In genomic region chr1:110011527-110012041, GRCh38 we compare ENCODE assay signal across 8 cellular contexts. TPM values are rescaled to one million over a fixed set of nuclear protein-coding genes. Genes with fewer than 3 reads are reported as not detected.
DNase-seq lines count a peak whose midpoint lies in the region; ATAC-seq and TF ChIP-seq lines count a peak whose summit lies in the region.

No MANE protein-coding gene starts in this region.

- CTCF ChIA-PET in CD8-positive, alpha-beta memory T cell (lab: Charles Lee) = interaction anchor here (0.9 to 2.2 kb wide), 6 partner anchors 18 to 465 kb away, joined by 3 to 11 read pairs (median 4); partner anchors contain the start of gene AHCYL1

- H3K9me3 ChIP-seq in CD8-positive, alpha-beta memory T cell (ENCODE audit: low read length) = no peaks in the 10 kb centered on the region
- H3K9me3 ChIP-seq in heart left ventricle (no peaks in the 10 kb centered on the region), spleen (no peaks in the 10 kb centered on the region)

- no peaks in the 10 kb centered on the region for H3K4me1 ChIP-seq in CD8-positive, alpha-beta memory T cell (ENCODE audit: insufficient read depth, low read length)
- peaks cover 0 to 23% (median 9%) of the 10 kb centered on the region in 12 donors for H3K4me1 ChIP-seq in heart left ventricle
- peaks cover 0 to 30% (median 16%) of the 10 kb centered on the region in 6 donors for H3K4me1 ChIP-seq in spleen

- peak overlapping the region in 5 of 8 donors; percentile 36 to 78 (median 70) for H3K27ac Mint-ChIP-seq in CD8-positive, alpha-beta memory T cell
- H3K27ac Mint-ChIP-seq in activated T-helper 1 cell treated with anti-CD3 and anti-CD28 coated beads, Interleukin-12 subunit alpha, Interleukin-12 subunit beta, Interleukin-2, Interleukin-4 antibody, amounts not matched to agents 30 ng/mL and 10 ng/mL and 1 ng/mL, durations not matched to agents 14 hours and 24 hours and 36 hours = no peak overlapping the region

- no peak overlapping the region for H3K4me3 ChIP-seq in CD8-positive, alpha-beta memory T cell (ENCODE audit: low read length)
- H3K4me3 ChIP-seq in heart left ventricle (no peak overlapping the region), spleen (peak overlapping the region in 1 of 8 donors; percentile 13)

- peaks cover 0 to 4% (median 3%) of the 10 kb centered on the region in 3 donors for H3K4me1 Mint-ChIP-seq in CD8-positive, alpha-beta memory T cell
- peaks cover 5% of the 10 kb centered on the region for H3K4me1 Mint-ChIP-seq in activated T-helper 1 cell treated with anti-CD3 and anti-CD28 coated beads, Interleukin-12 subunit alpha, Interleukin-12 subunit beta, Interleukin-2, Interleukin-4 antibody, amounts not matched to agents 30 ng/mL and 10 ng/mL and 1 ng/mL, durations not matched to agents 14 hours and 24 hours and 36 hours (ENCODE audit: low read depth)

- POLR2A ChIA-PET in CD8-positive, alpha-beta memory T cell (lab: Charles Lee) = no interaction called here

- no peaks in the 10 kb centered on the region for H3K27me3 ChIP-seq in CD8-positive, alpha-beta memory T cell (ENCODE audit: insufficient read depth, low read length, poor library complexity, severe bottlenecking)
- H3K27me3 ChIP-seq in heart left ventricle (no peaks in the 10 kb centered on the region), spleen (replicated peaks in 1 of 7) (no peaks in the 10 kb centered on the region)

- H3K9me3 Mint-ChIP-seq in CD8-positive, alpha-beta memory T cell = no peaks in the 10 kb centered on the region
- no peaks in the 10 kb centered on the region for H3K9me3 Mint-ChIP-seq in activated T-helper 1 cell treated with anti-CD3 and anti-CD28 coated beads, Interleukin-12 subunit alpha, Interleukin-12 subunit beta, Interleukin-2, Interleukin-4 antibody, amounts not matched to agents 30 ng/mL and 10 ng/mL and 1 ng/mL, durations not matched to agents 14 hours and 24 hours and 36 hours

- peak in 10 of 12 donors; percentile 28 to 61 (median 42) for TF ChIP-seq CTCF in heart left ventricle (IDR thresholded peaks at IDR 0.05)
- peak; percentile 23 to 66 (median 52) for TF ChIP-seq CTCF in spleen (IDR thresholded peaks at IDR 0.05 in 8 of 11, conservative IDR thresholded peaks at IDR 0.05 in 3 of 11)

- intact Hi-C loops in activated T-helper 1 cell treated with anti-CD3 and anti-CD28 coated beads, Interleukin-12 subunit alpha, Interleukin-12 subunit beta, Interleukin-2, Interleukin-4 antibody, amounts not matched to agents 30 ng/mL and 10 ng/mL and 1 ng/mL, durations not matched to agents 14 hours and 24 hours and 36 hours (cut with micrococcal nuclease) = loop anchor here (1.0 kb wide), 4 partner anchors 23 to 368 kb away; partner anchors contain the start of genes AHCYL1 and STRIP1
- intact Hi-C loops in heart left ventricle (cut with DNase I) (no loop called here), spleen (cut with DNase I; ENCODE audit: low total_unique reads) (no loop called here)

- peaks cover 40% of the 10 kb centered on the region for H3K36me3 ChIP-seq in CD8-positive, alpha-beta memory T cell (ENCODE audit: insufficient read depth, low read length)
- peaks cover 0 to 82% (median 77%) of the 10 kb centered on the region in 9 donors for H3K36me3 ChIP-seq in heart left ventricle
- peaks cover 5 to 83% (median 58%) of the 10 kb centered on the region in 6 donors for H3K36me3 ChIP-seq in spleen

- no peak overlapping the region for H3K27ac ChIP-seq in CD8-positive, alpha-beta memory T cell (ENCODE audit: low read depth, low read length)
- no peak overlapping the region for H3K27ac ChIP-seq in heart left ventricle
- peak overlapping the region in 7 of 8 donors; percentile 22 to 82 (median 73) for H3K27ac ChIP-seq in spleen

- H3K36me3 Mint-ChIP-seq in CD8-positive, alpha-beta memory T cell = peaks cover 8 to 70% (median 37%) of the 10 kb centered on the region in 3 donors
- H3K36me3 Mint-ChIP-seq in activated T-helper 1 cell treated with anti-CD3 and anti-CD28 coated beads, Interleukin-12 subunit alpha, Interleukin-12 subunit beta, Interleukin-2, Interleukin-4 antibody, amounts not matched to agents 30 ng/mL and 10 ng/mL and 1 ng/mL, durations not matched to agents 14 hours and 24 hours and 36 hours (ENCODE audit: low read depth) = peaks cover 50% of the 10 kb centered on the region

- peak; percentile 97 for ATAC-seq in GM18511 (IDR thresholded peaks at IDR 0.05; ENCODE audit: unreplicated experiment)
- ATAC-seq in HG02852 (IDR thresholded peaks at IDR 0.05; ENCODE audit: unreplicated experiment) = peak; percentile 98
- ATAC-seq in heart left ventricle = peak; percentile 61 to 70 (median 62)

- TF ChIP-seq POLR2A in heart left ventricle (IDR thresholded peaks at IDR 0.05) = no peak
- TF ChIP-seq POLR2A in spleen (IDR thresholded peaks at IDR 0.05) = no peak

- H3K4me3 Mint-ChIP-seq in CD8-positive, alpha-beta memory T cell = no peak overlapping the region
- H3K4me3 Mint-ChIP-seq in activated T-helper 1 cell treated with anti-CD3 and anti-CD28 coated beads, Interleukin-12 subunit alpha, Interleukin-12 subunit beta, Interleukin-2, Interleukin-4 antibody, amounts not matched to agents 30 ng/mL and 10 ng/mL and 1 ng/mL, durations not matched to agents 14 hours and 24 hours and 36 hours = no peak overlapping the region

- peak in 1 of 5 donors; percentile 14 for DNase-seq in CD8-positive, alpha-beta memory T cell
- peak; percentile 4 for DNase-seq in NCI-H146 (lab: John Stamatoyannopoulos, UW)
- peak; percentile 35 for DNase-seq in activated T-helper 1 cell treated with anti-CD3 and anti-CD28 coated beads, Interleukin-12 subunit alpha, Interleukin-12 subunit beta, Interleukin-2, Interleukin-4 antibody, amounts not matched to agents 30 ng/mL and 10 ng/mL and 1 ng/mL, durations not matched to agents 14 hours and 24 hours and 36 hours (ENCODE audit: low spot score)
- DNase-seq in heart left ventricle = peak in 1 of 5 donors; percentile 20
- no peak for DNase-seq in spleen
- no peak for DNase-seq in ecto neural progenitor cell (ENCODE audit: low spot score)

- H3K27me3 Mint-ChIP-seq in CD8-positive, alpha-beta memory T cell = no peaks in the 10 kb centered on the region
- H3K27me3 Mint-ChIP-seq in activated T-helper 1 cell treated with anti-CD3 and anti-CD28 coated beads, Interleukin-12 subunit alpha, Interleukin-12 subunit beta, Interleukin-2, Interleukin-4 antibody, amounts not matched to agents 30 ng/mL and 10 ng/mL and 1 ng/mL, durations not matched to agents 14 hours and 24 hours and 36 hours (ENCODE audit: insufficient read depth) = no peaks in the 10 kb centered on the region

- whole genome bisulfite sequencing in heart left ventricle, 4 donors = 42 to 56% (median 52%) methylated on average over 2 of the region's 2 CpGs
- 32 to 53% (median 38%) methylated on average over 2 of the region's 2 CpGs for WGBS in spleen, 5 donors

RNA-seq across cellular contexts. Expression of gene STRIP1, which starts 22.8 kb away (rescaled TPM):
- total RNA-seq in CD8-positive, alpha-beta memory T cell = 10 to 100 TPM; 35.1 to 37.3 TPM
- polyA plus RNA-seq in CD8-positive, alpha-beta memory T cell = 27.7 TPM
- total RNA-seq in activated T-helper 1 cell treated with anti-CD3 and anti-CD28 coated beads, Interleukin-12 subunit alpha, Interleukin-12 subunit beta, Interleukin-2, Interleukin-4 antibody, amounts not matched to agents 30 ng/mL and 10 ng/mL and 1 ng/mL, durations not matched to agents 14 hours and 24 hours and 36 hours = 41.5 and 43.7 TPM in 2 replicates
- total RNA-seq in heart left ventricle = 10 to 100 TPM; 14.7 to 22.8 (median 19.2) TPM
- polyA plus RNA-seq in heart left ventricle = 10 to 100 TPM in 1 of 2 donors, 1 to 10 TPM in 1; 7.8 to 14.9 TPM
- 10 to 100 TPM; 46.0 to 98.7 (median 61.6) TPM for total RNA-seq in spleen
- 10 to 100 TPM; 11.8 to 25.6 (median 17.2) TPM for polyA plus RNA-seq in spleen

RNA-seq across cellular contexts. Expression of gene AHCYL1, which starts 27.0 kb away (rescaled TPM):
- total RNA-seq in CD8-positive, alpha-beta memory T cell = 10 to 100 TPM; 56.9 to 59.9 TPM
- 46.6 TPM for polyA plus RNA-seq in CD8-positive, alpha-beta memory T cell
- total RNA-seq in activated T-helper 1 cell treated with anti-CD3 and anti-CD28 coated beads, Interleukin-12 subunit alpha, Interleukin-12 subunit beta, Interleukin-2, Interleukin-4 antibody, amounts not matched to agents 30 ng/mL and 10 ng/mL and 1 ng/mL, durations not matched to agents 14 hours and 24 hours and 36 hours = 63.8 and 64.1 TPM in 2 replicates
- total RNA-seq in heart left ventricle = 10 to 100 TPM; 31.1 to 56.7 (median 48.7) TPM
- polyA plus RNA-seq in heart left ventricle = 10 to 100 TPM; 23.8 to 37.2 TPM
- total RNA-seq in spleen = 10 to 100 TPM; 47.1 to 65.3 (median 52.7) TPM
- polyA plus RNA-seq in spleen = 10 to 100 TPM; 16.2 to 29.9 (median 21.1) TPM

RNA-seq across cellular contexts. Expression of gene ALX3, which starts 58.9 kb away (rescaled TPM):
- not detected for total RNA-seq in CD8-positive, alpha-beta memory T cell
- polyA plus RNA-seq in CD8-positive, alpha-beta memory T cell = not detected
- total RNA-seq in activated T-helper 1 cell treated with anti-CD3 and anti-CD28 coated beads, Interleukin-12 subunit alpha, Interleukin-12 subunit beta, Interleukin-2, Interleukin-4 antibody, amounts not matched to agents 30 ng/mL and 10 ng/mL and 1 ng/mL, durations not matched to agents 14 hours and 24 hours and 36 hours = not detected in 2 replicates
- total RNA-seq in heart left ventricle (not detected), spleen (not detected)
- polyA plus RNA-seq in heart left ventricle (not detected), spleen (under 1 TPM in 2 of 3 donors, not detected in 1; 0.10 to 0.12 TPM)

Comparison
In these comparisons a context has a peak if more than half of its experiments do, and no peak if none do; other contexts are left out.
1. DNase-seq: peak in NCI-H146 (single experiment) and activated T-helper 1 cell treated with anti-CD3 and anti-CD28 coated beads, Interleukin-12 subunit alpha, Interleukin-12 subunit beta, Interleukin-2, Interleukin-4 antibody, amounts not matched to agents 30 ng/mL and 10 ng/mL and 1 ng/mL, durations not matched to agents 14 hours and 24 hours and 36 hours (single experiment); none in spleen (single experiment) and ecto neural progenitor cell (single experiment).
2. H3K27ac ChIP-seq: peak in spleen (7 of 8); none in CD8-positive, alpha-beta memory T cell (single experiment) and heart left ventricle (0 of 12).
3. Peak in every context shown above with its lines, with median percentiles within 50 percentile points of each other: ATAC-seq.